2 cellular contexts compared by ENCODE assay signal in the genomic region with DNA sequence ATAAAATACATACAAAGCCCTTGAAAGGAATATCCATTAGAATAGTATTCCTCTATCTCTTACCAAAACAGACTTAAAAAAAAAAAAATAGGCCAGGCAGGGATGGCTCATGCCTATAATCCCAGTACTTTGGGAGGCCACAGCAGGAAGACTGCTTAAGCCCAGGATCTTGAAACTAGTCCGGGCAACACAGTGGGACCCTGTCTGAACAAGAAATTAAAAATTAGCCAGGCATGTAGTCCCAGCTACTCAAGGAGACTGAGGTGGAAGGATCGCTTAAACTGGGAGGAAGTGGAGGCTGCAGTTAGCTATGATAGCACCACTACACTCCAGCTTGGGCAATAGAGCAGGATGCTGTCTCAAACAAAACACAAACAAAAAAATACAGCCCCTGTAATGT.
TF ChIP-seq lines count a peak whose summit lies in the region.

No MANE protein-coding gene starts in this region.

TF ChIP-seq in GM12891, 5 proteins besides CTCF, POLR2A, EP300 and RAD21:
- TF ChIP-seq POU2F2 (IDR thresholded peaks at IDR 0.05; ENCODE audit: low read depth, low read length) (no peak), SPI1 (IDR thresholded peaks at IDR 0.05; ENCODE audit: low read depth, low read length) (0 out of 2 replicates have a peak, but pooled peaks have one; percentile 16)

TF ChIP-seq in GM12878, 131 proteins besides CTCF, POLR2A, EP300 and RAD21:
- TF ChIP-seq SPI1 (IDR thresholded peaks at IDR 0.05; ENCODE audit: borderline replicate concordance, insufficient read depth, low read depth, low read length): peak; percentile 12; the same call in 1 of the 2 replicates
- TF ChIP-seq, protein P1, sequence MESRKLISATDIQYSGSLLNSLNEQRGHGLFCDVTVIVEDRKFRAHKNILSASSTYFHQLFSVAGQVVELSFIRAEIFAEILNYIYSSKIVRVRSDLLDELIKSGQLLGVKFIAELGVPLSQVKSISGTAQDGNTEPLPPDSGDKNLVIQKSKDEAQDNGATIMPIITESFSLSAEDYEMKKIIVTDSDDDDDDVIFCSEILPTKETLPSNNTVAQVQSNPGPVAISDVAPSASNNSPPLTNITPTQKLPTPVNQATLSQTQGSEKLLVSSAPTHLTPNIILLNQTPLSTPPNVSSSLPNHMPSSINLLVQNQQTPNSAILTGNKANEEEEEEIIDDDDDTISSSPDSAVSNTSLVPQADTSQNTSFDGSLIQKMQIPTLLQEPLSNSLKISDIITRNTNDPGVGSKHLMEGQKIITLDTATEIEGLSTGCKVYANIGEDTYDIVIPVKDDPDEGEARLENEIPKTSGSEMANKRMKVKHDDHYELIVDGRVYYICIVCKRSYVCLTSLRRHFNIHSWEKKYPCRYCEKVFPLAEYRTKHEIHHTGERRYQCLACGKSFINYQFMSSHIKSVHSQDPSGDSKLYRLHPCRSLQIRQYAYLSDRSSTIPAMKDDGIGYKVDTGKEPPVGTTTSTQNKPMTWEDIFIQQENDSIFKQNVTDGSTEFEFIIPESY (IDR thresholded peaks at IDR 0.05): no peak
